11 cellular contexts compared by ENCODE assay signal in the genomic region with DNA sequence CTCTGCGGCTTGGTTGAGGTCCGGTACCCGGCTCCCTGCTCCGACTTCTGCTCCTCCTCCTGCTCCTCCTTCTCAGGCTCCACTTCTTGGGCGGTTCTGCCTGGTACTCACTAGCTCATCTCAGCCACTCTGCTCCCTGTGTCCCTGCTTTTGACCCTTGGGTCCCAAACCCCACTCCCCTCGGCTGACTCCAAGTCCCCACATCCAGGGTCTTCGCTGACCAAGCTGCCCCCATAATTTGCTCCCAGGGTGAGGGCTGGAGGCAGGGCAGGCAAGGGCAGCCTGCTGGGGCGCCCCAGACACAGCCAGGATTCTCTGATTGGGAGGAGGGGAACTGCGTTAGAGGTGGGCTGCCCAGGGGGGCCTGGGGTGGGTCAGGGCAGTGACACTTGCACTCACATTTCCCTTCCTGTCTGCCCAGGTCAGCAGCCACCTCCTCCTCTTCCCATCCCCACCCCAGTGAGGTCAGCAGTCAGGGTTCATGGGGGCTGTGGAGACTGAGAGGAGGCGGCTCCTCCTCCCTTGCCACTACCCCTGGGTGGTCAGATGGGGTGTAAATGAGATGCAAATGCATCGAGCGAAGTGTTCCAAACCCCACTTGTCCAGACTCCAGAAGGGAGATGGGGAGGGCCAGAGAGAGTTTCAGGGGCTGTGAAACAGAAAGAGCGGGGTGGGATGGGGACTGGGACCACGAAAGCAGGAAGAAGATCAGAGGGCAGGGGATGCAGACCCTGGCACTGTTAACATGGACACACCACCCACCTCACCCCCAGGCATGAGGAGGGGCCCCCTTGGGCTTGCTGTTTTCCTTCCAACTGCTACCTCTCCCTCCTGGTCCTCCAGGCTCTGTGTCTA. TPM values are rescaled to one million over a fixed set of nuclear protein-coding genes. Genes with fewer than 3 reads are reported as not detected.
DNase-seq lines count a peak whose midpoint lies in the region; ATAC-seq, FAIRE-seq and TF ChIP-seq lines count a peak whose summit lies in the region.
"Had no signal": no experiment of that assay in that cellular context is flagged by ENCODE, and none has a peak within 500 bp of the region (broad histone marks: within the 10 kb centered on the region; RNA-seq: fewer than 3 reads in every experiment).

No MANE protein-coding gene starts in this region.

- FAIRE-seq in D721Med (lab: Jason Lieb, UNC), result no peak

- no peaks in the 10 kb centered on the region for H3K9me3 Mint-ChIP-seq in effector memory CD8-positive, alpha-beta T cell
- H3K9me3 Mint-ChIP-seq in nephron, result no peaks in the 10 kb centered on the region

- no peak for TF ChIP-seq CTCF in nephron (IDR thresholded peaks at IDR 0.05; ENCODE audit: unreplicated experiment in 3 of 3)
- no peak for TF ChIP-seq CTCF in D721Med (IDR thresholded peaks at IDR 0.05; ENCODE audit: insufficient read depth, missing control alignments)
- no peak for TF ChIP-seq CTCF in upper lobe of left lung (IDR thresholded peaks at IDR 0.05)

- no peak for TF ChIP-seq EP300 in upper lobe of left lung (IDR thresholded peaks at IDR 0.05)

- peak overlapping the region; percentile 75 to 80 for H3K4me3 Mint-ChIP-seq in effector memory CD8-positive, alpha-beta T cell
- H3K4me3 Mint-ChIP-seq in nephron, result peak overlapping the region; percentile 92 to 98 (median 96)

- WGBS in upper lobe of left lung, 2 donors, result 55% methylated on average over 14 of the region's 14 CpGs

- peaks cover 12% of the 10 kb centered on the region for H3K79me2 ChIP-seq in ACC112 (ENCODE audit: control insufficient read depth, insufficient read depth, low read length, unreplicated experiment)

- H3K27ac ChIP-seq in ACC112 (ENCODE audit: low read depth, low read length) (peak overlapping the region; percentile 70), upper lobe of left lung (peak overlapping the region in 1 of 4 donors; percentile 32)

- ATAC-seq in effector memory CD8-positive, alpha-beta T cell (replicated peaks), result no peak
- ATAC-seq in GM21786 (IDR thresholded peaks at IDR 0.05; ENCODE audit: unreplicated experiment) (no peak), upper lobe of left lung (ENCODE audit: low FRiP score in 2 of 2) (no peak)

- peaks cover 10% of the 10 kb centered on the region for H3K36me3 Mint-ChIP-seq in effector memory CD8-positive, alpha-beta T cell (ENCODE audit: insufficient read depth)
- H3K36me3 Mint-ChIP-seq in nephron (ENCODE audit: low read depth), result peaks cover 4% of the 10 kb centered on the region

- H3K4me3 ChIP-seq in ACC112 (ENCODE audit: low read depth, low read length) (peak overlapping the region; percentile 82), HAP-1 (peak overlapping the region; percentile 46; the same call in 1 of the 2 replicates), upper lobe of left lung (peak overlapping the region in 2 of 4 donors; percentile 43 to 69)

- no peaks in the 10 kb centered on the region for H3K9me3 ChIP-seq in HAP-1
- H3K9me3 ChIP-seq in upper lobe of left lung, result no peaks in the 10 kb centered on the region

- H3K27me3 Mint-ChIP-seq in effector memory CD8-positive, alpha-beta T cell, result peaks cover 51 to 57% of the 10 kb centered on the region in 2 donors
- H3K27me3 Mint-ChIP-seq in nephron (ENCODE audit: low read depth), result no peaks in the 10 kb centered on the region

- no peak overlapping the region for H3K27ac Mint-ChIP-seq in effector memory CD8-positive, alpha-beta T cell
- peak overlapping the region; percentile 98 to 100 (median 98) for H3K27ac Mint-ChIP-seq in nephron

- H3K36me3 ChIP-seq in ACC112 (ENCODE audit: insufficient read depth, low read length) (no peaks in the 10 kb centered on the region), HAP-1 (replicated peaks) (peaks cover 6% of the 10 kb centered on the region), upper lobe of left lung (peaks cover 2 to 9% (median 4%) of the 10 kb centered on the region in 4 donors)

- no peak overlapping the region for H2AFZ ChIP-seq in ACC112 (ENCODE audit: low read length, unreplicated experiment)

- DNase-seq in HAP-1 (ENCODE audit: low spot score in 2 of 2) (no peak), A172 (ENCODE audit: low spot score) (no peak), D721Med (ENCODE audit: insufficient read length, low spot score) (no peak), upper lobe of left lung (no peak)
- no peak for DNase-seq in effector memory CD8-positive, alpha-beta T cell
- DNase-seq: NCI-H2107 had no signal

- H3K4me1 ChIP-seq in ACC112 (ENCODE audit: control insufficient read depth, insufficient read depth, low read length, unreplicated experiment), result peaks cover 48% of the 10 kb centered on the region
- H3K4me1 ChIP-seq in HAP-1, result peaks cover 46% of the 10 kb centered on the region
- peaks cover 54 to 84% (median 68%) of the 10 kb centered on the region in 4 donors for H3K4me1 ChIP-seq in upper lobe of left lung

- in situ Hi-C loops in HAP-1 (cut with MboI; ENCODE audit: low sequenced_read_pairs), result no loop called here

- TF ChIP-seq POLR2A in upper lobe of left lung (IDR thresholded peaks at IDR 0.05), result no peak

- H3K27me3 ChIP-seq in ACC112 (ENCODE audit: insufficient read depth, low read length) (no peaks in the 10 kb centered on the region), HAP-1 (ENCODE audit: low read depth) (no peaks in the 10 kb centered on the region), upper lobe of left lung (peaks cover 0 to 13% (median 6%) of the 10 kb centered on the region in 4 donors)

- H3K4me1 Mint-ChIP-seq in effector memory CD8-positive, alpha-beta T cell (ENCODE audit: low read depth in 2 of 2), result peaks cover 36 to 45% of the 10 kb centered on the region in 2 donors
- H3K4me1 Mint-ChIP-seq in nephron, result peaks cover 46% of the 10 kb centered on the region

RNA-seq across cellular contexts. Expression of a gene that starts 2.1 kb away (rescaled TPM):
- 22.2 and 26.7 TPM in 2 replicates for total RNA-seq in A172 (2014; rRNA removed; shearing (Covaris generic))
- 10 to 100 TPM; 32.8 to 63.9 (median 40.8) TPM for total RNA-seq in upper lobe of left lung

RNA-seq across cellular contexts. Expression of a gene that starts 14.1 kb away (rescaled TPM):
- 36.5 and 37.8 TPM in 2 replicates for total RNA-seq in A172 (2014; rRNA removed; shearing (Covaris generic))
- total RNA-seq in upper lobe of left lung, result 10 to 100 TPM; 34.4 to 69.1 (median 47.4) TPM

RNA-seq across cellular contexts. Expression of a gene that starts 19.4 kb away (rescaled TPM):
- 55.6 and 65.6 TPM in 2 replicates for total RNA-seq in A172 (2014; rRNA removed; shearing (Covaris generic))
- total RNA-seq in upper lobe of left lung, result 10 to 100 TPM; 19.8 to 48.2 (median 28.6) TPM

RNA-seq across cellular contexts. Expression of a gene that starts 36.1 kb away (rescaled TPM):
- total RNA-seq in A172 (2014; rRNA removed; shearing (Covaris generic)), result not detected in 2 replicates
- not detected for total RNA-seq in upper lobe of left lung
- total RNA-seq: urinary bladder had no signal

RNA-seq across cellular contexts. Expression of a gene that starts 59.3 kb away (rescaled TPM):
- total RNA-seq in A172 (2014; rRNA removed; shearing (Covaris generic)), result not detected in 2 replicates
- not detected for total RNA-seq in upper lobe of left lung
- total RNA-seq: T-helper 2 cell treated with Interferon-gamma antibody and Interleukin-4, amounts not matched to agents 100 ng/mL and 5 ng/mL, for 36 hours; urinary bladder had no signal

Comparison
In these comparisons a context has a peak if more than half of its experiments do, and no peak if none do; other contexts are left out.
1. H3K27ac Mint-ChIP-seq: peak in nephron (3 of 3); none in effector memory CD8-positive, alpha-beta T cell (0 of 2).